8 cellular contexts compared by ENCODE assay signal in the genomic region with DNA sequence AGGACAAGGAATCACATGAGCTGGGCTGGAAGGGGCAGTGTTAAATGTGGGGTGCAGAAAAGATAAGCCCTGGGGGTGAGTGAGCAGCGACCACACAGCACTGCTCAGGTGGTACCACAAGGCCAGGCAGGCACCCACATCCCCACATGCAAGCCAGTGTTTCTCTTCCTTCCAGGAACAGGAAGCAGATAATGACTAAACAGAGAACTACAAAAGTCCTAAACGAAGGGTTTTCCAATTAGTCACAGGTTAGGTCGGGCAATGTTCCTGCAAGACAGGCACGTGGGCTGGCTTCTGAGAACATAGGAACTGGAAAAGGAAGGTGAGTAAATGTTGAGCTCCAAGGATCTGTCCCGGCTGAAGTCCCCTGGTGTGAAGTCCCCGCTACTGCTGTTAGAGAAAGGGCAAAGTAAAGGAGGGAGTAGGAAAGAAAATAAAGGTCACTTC. TPM values are rescaled to one million over a fixed set of nuclear protein-coding genes. Genes with fewer than 3 reads are reported as not detected.
A peak's percentile ranks its signal among the peaks of the same experiment; 100 is the strongest.
DNase-seq lines count a peak whose midpoint lies in the region; ATAC-seq and TF ChIP-seq lines count a peak whose summit lies in the region.

No MANE protein-coding gene starts in this region.

- no peak for ATAC-seq in GM18858 (IDR thresholded peaks at IDR 0.05; ENCODE audit: unreplicated experiment)

- in situ Hi-C loops in SK-MEL-5 (cut with HindIII; ENCODE audit: low pct_unique_long_range_greater_than_20kb, low sequenced_read_pairs): no loop called here

- H3K36me3 Mint-ChIP-seq in activated naive CD4-positive, alpha-beta T cell treated with anti-CD3 and anti-CD28 coated beads for 36 hours (ENCODE audit: low read depth): peaks cover 1% of the 10 kb centered on the region
- H3K36me3 Mint-ChIP-seq in endothelial cell (ENCODE audit: low read depth, unreplicated experiment): peaks cover 4% of the 10 kb centered on the region

- TF ChIP-seq CTCF in endothelial cell (IDR thresholded peaks at IDR 0.05; ENCODE audit: unreplicated experiment): no peak

- H3K4me3 Mint-ChIP-seq in activated naive CD4-positive, alpha-beta T cell treated with anti-CD3 and anti-CD28 coated beads for 36 hours: no peak overlapping the region
- H3K4me3 Mint-ChIP-seq in endothelial cell (ENCODE audit: unreplicated experiment): peak overlapping the region; percentile 6

- CTCF ChIA-PET in activated naive CD4-positive, alpha-beta T cell treated with anti-CD3 and anti-CD28 coated beads for 36 hours (lab: Charles Lee): no interaction called here

- H3K9me3 Mint-ChIP-seq in activated naive CD4-positive, alpha-beta T cell treated with anti-CD3 and anti-CD28 coated beads for 36 hours: no peaks in the 10 kb centered on the region
- no peaks in the 10 kb centered on the region for H3K9me3 Mint-ChIP-seq in endothelial cell (ENCODE audit: unreplicated experiment)

- peaks cover 45% of the 10 kb centered on the region for H3K4me1 Mint-ChIP-seq in activated naive CD4-positive, alpha-beta T cell treated with anti-CD3 and anti-CD28 coated beads for 36 hours (ENCODE audit: low read depth)
- peaks cover 46% of the 10 kb centered on the region for H3K4me1 Mint-ChIP-seq in endothelial cell (ENCODE audit: unreplicated experiment)

- intact Hi-C loops in activated naive CD4-positive, alpha-beta T cell treated with anti-CD3 and anti-CD28 coated beads for 36 hours (cut with micrococcal nuclease): loop anchor here (2.0 kb wide), 1 partner anchor 16 kb away; no protein-coding TSS in a partner anchor

- peak overlapping the region; percentile 25 for H3K27ac Mint-ChIP-seq in activated naive CD4-positive, alpha-beta T cell treated with anti-CD3 and anti-CD28 coated beads for 36 hours
- H3K27ac Mint-ChIP-seq in endothelial cell (ENCODE audit: unreplicated experiment): peak overlapping the region; percentile 72

- peak; percentile 51 for DNase-seq in activated naive CD4-positive, alpha-beta T cell treated with anti-CD3 and anti-CD28 coated beads for 36 hours
- DNase-seq in activated naive CD4-positive, alpha-beta T cell treated with anti-CD3 and anti-CD28 coated beads, Interleukin-2, amount 50 U/mL, for 16 hours: no peak
- DNase-seq in SK-MEL-5 (ENCODE audit: low read depth, low spot score): peak; percentile 39
- peak; percentile 18 for DNase-seq in endothelial cell (ENCODE audit: low spot score)
- peak; percentile 72 for DNase-seq in non-pigmented ciliary epithelial cell (ENCODE audit: low read depth)
- no peak for DNase-seq in Ammon's horn (ENCODE audit: low spot score)
- no peak for DNase-seq in NCI-H1105 treated with DMSO at 0.1 percent for 48 hours (lab: John Stamatoyannopoulos, UW)

- no peaks in the 10 kb centered on the region for H3K27me3 Mint-ChIP-seq in activated naive CD4-positive, alpha-beta T cell treated with anti-CD3 and anti-CD28 coated beads for 36 hours (ENCODE audit: low read depth)
- peaks cover 7% of the 10 kb centered on the region for H3K27me3 Mint-ChIP-seq in endothelial cell (ENCODE audit: unreplicated experiment)

RNA-seq across cellular contexts. Expression of a gene that starts 19.5 kb away (rescaled TPM):
- total RNA-seq in activated naive CD4-positive, alpha-beta T cell treated with anti-CD3 and anti-CD28 coated beads for 36 hours: 10 to 100 TPM in 1 of 2 experiments, 1 to 10 TPM in 1; 8.7 to 10.3 TPM
- total RNA-seq in SK-MEL-5 (2014; rRNA removed; shearing (Covaris generic)): 33.3 and 40.7 TPM in 2 replicates
- 29.9 and 45.5 TPM in 2 replicates for polyA plus RNA-seq in SK-MEL-5 (2015; cell fraction: cytosol; rRNA removed)
- polyA plus RNA-seq in SK-MEL-5 (2015; cell fraction: nucleus; rRNA removed): 7.5 and 8.2 TPM in 2 replicates
- total RNA-seq in endothelial cell (ENCODE audit: unreplicated experiment): 36.6 TPM

Comparison
In these comparisons a context has a peak if more than half of its experiments do, and no peak if none do; other contexts are left out.
1. DNase-seq: peak in activated naive CD4-positive, alpha-beta T cell treated with anti-CD3 and anti-CD28 coated beads for 36 hours (single experiment), SK-MEL-5 (single experiment), endothelial cell (single experiment) and non-pigmented ciliary epithelial cell (single experiment); none in activated naive CD4-positive, alpha-beta T cell treated with anti-CD3 and anti-CD28 coated beads, Interleukin-2, amount 50 U/mL, for 16 hours (single experiment), Ammon's horn (single experiment) and NCI-H1105 treated with DMSO at 0.1 percent for 48 hours (single experiment).